8 cellular contexts compared by ENCODE assay signal in the genomic region with DNA sequence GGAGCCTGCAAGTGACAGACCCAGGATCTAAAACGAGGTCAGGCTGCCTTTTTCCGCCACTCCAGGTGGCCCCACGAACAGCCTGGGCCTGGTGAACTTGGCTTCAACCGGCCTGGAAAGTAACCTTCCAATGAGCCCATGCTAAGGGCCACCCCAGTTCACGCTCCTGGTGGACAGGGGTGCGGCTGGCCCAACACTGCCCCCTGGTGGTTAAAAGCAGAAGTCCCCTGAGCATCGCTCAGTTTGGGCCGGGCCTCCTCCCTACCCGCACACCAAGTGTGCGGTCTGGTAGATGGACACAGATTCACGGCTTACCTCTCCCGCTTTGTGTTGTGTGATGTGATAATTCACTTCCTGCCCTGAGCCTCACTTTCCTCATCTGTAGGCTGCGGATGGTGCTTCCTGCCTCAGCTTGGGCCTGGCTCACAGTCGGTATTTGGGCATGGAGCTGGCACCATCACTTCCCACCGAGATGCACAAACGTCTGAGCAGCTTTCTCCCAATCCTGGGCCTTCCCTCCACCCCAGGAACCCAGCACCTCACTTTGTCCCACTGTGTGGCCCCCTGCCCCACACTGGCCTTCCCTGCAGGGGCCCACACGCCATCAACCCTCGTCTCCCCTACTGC. TPM values are rescaled to one million over a fixed set of nuclear protein-coding genes. Genes with fewer than 3 reads are reported as not detected.
DNase-seq lines count a peak whose midpoint lies in the region; ATAC-seq and TF ChIP-seq lines count a peak whose summit lies in the region.

No MANE protein-coding gene starts in this region.

- peak overlapping the region in 1 of 8 donors; percentile 43 for H3K4me3 Mint-ChIP-seq in naive B cell

- peak; percentile 51 for ATAC-seq in GM18907 (IDR thresholded peaks at IDR 0.05; ENCODE audit: unreplicated experiment)
- peak; percentile 96 to 98 for ATAC-seq in naive B cell (ENCODE audit: low read depth in 2 of 2)
- ATAC-seq in HG03045 (IDR thresholded peaks at IDR 0.05; ENCODE audit: unreplicated experiment), result no peak

- DNase-seq in AG08396 (ENCODE audit: low spot score) (peak; percentile 93), NOMO-1 treated with DMSO at 0.1 percent for 48 hours (lab: John Stamatoyannopoulos, UW; ENCODE audit: unreplicated experiment) (peak; percentile 36), epithelial cell of proximal tubule (ENCODE audit: low read depth) (no peak), naive B cell (peak; percentile 58)
- DNase-seq in activated CD8-positive, alpha-beta memory T cell treated with anti-CD3 and anti-CD28 coated beads, Interleukin-2, amount 50 U/mL, for 4 hours, result peak; percentile 77
- peak; percentile 51 for DNase-seq in stimulated activated CD8-positive, alpha-beta memory T cell treated with anti-CD3 and anti-CD28 coated beads, Interleukin-7, amount 100 ng/mL, for 24 hours (ENCODE audit: low read depth)

- H3K9me3 Mint-ChIP-seq in naive B cell, result no peaks in the 10 kb centered on the region

- H3K27me3 Mint-ChIP-seq in naive B cell, result peaks cover 0 to 21% (median 1%) of the 10 kb centered on the region in 3 donors

- H3K4me3 ChIP-seq in epithelial cell of proximal tubule (ENCODE audit: low read depth, low read length), result no peak overlapping the region

- no peaks in the 10 kb centered on the region for H3K36me3 Mint-ChIP-seq in naive B cell

- peak; percentile 75 for TF ChIP-seq CTCF in epithelial cell of proximal tubule (conservative IDR thresholded peaks at IDR 0.05; ENCODE audit: low read depth, low read length)

- H3K27ac Mint-ChIP-seq in naive B cell, result peak overlapping the region in 2 of 6 donors; percentile 34 to 37

- peaks cover 0 to 6% (median 0%) of the 10 kb centered on the region in 3 donors for H3K4me1 Mint-ChIP-seq in naive B cell

RNA-seq across cellular contexts. Expression of a gene that starts 13.7 kb away (rescaled TPM):
- not detected in 2 replicates for total RNA-seq in epithelial cell of proximal tubule
- not detected for polyA plus RNA-seq in naive B cell (ENCODE audit: low read depth in 6 of 6)

RNA-seq across cellular contexts. Expression of a gene that starts 20.0 kb away (rescaled TPM):
- total RNA-seq in epithelial cell of proximal tubule, result 0.07 TPM in 1 of 2 replicates, not detected in the other
- polyA plus RNA-seq in naive B cell (ENCODE audit: low read depth in 6 of 6), result not detected

RNA-seq across cellular contexts. Expression of a gene that starts 59.9 kb away (rescaled TPM):
- 79.7 and 115 TPM in 2 replicates for total RNA-seq in epithelial cell of proximal tubule
- 10 to 100 TPM in 4 of 6 donors, 1 to 10 TPM in 2; 2.6 to 18.0 (median 13.2) TPM for polyA plus RNA-seq in naive B cell (ENCODE audit: low read depth in 6 of 6)
